19 cellular contexts compared by ENCODE assay signal in the genomic region with DNA sequence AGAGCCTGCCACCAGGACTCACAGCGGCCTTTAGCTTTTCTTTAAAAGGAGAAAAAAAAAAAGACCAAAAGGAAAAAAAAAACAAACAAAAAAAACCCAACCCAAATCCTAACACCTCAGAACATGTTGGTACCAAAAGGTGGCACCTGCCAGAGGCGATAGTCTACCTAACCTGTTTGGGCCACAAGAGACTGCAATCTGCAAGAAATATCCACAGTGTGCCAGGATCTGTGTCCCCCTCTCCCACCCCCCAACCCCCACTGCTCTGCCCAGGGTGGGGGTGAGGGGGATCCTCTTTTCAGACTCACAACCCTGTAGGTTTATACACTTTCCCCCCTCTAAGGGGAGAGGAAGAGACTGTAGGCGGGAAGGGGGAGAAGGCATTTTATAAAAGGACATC.
"Had no signal": no experiment of that assay in that cellular context is flagged by ENCODE, and none has a peak within 500 bp of the region (broad histone marks: within the 10 kb centered on the region; RNA-seq: fewer than 3 reads in every experiment).

No MANE protein-coding gene starts in this region.

- H3K9me3 Mint-ChIP-seq: endodermal cell; naive thymus-derived CD4-positive, alpha-beta T cell; nephron progenitor cell had no signal

- H3K27ac Mint-ChIP-seq: endodermal cell; naive thymus-derived CD4-positive, alpha-beta T cell; nephron progenitor cell had no signal

- ATAC-seq: foreskin keratinocyte; naive thymus-derived CD4-positive, alpha-beta T cell; stimulated activated naive CD8-positive, alpha-beta T cell treated with anti-CD3 and anti-CD28 coated beads, Interleukin-15, Interleukin-2, amounts not matched to agents 100 U/mL and 50 U/mL, for 24 hours had no signal

- DNase-seq: effector CD4-positive, alpha-beta T cell; endodermal cell; erythroblast; foreskin keratinocyte; left ventricle myocardium inferior; mesendoderm; naive thymus-derived CD4-positive, alpha-beta T cell; nephron progenitor cell; psoas muscle; retina; stimulated activated CD4-positive, alpha-beta T cell treated with anti-CD3 and anti-CD28 coated beads, Interleukin-2, amount 100 ng/mL, for 24 hours; stimulated activated naive CD8-positive, alpha-beta T cell treated with anti-CD3 and anti-CD28 coated beads, Interleukin-15, Interleukin-2, amounts not matched to agents 100 U/mL and 50 U/mL, for 24 hours had no signal

- H3K27me3 ChIP-seq: foreskin keratinocyte, hepatocyte, right lobe of liver, tibial nerve had no signal

- H3K9me3 ChIP-seq: left ventricle myocardium inferior, psoas muscle, right lobe of liver, tibial nerve had no signal

- H3K27ac ChIP-seq: foreskin keratinocyte, hepatocyte, left ventricle myocardium inferior, parathyroid adenoma, psoas muscle, right lobe of liver, skin epidermis had no signal

- H3K27me3 Mint-ChIP-seq: naive thymus-derived CD4-positive, alpha-beta T cell had no signal

- H3K4me1 ChIP-seq: foreskin keratinocyte, parathyroid adenoma, psoas muscle, right lobe of liver had no signal

- H3K4me3 ChIP-seq: coronary artery, hepatocyte, left ventricle myocardium inferior, lung, psoas muscle, right lobe of liver, skin epidermis, tibial nerve had no signal

- H3K4me3 Mint-ChIP-seq: endodermal cell; naive thymus-derived CD4-positive, alpha-beta T cell had no signal
